In genomic region chr11:45771194-45771941, GRCh38 we compare ENCODE assay signal across 8 cellular contexts. TPM values are rescaled to one million over a fixed set of nuclear protein-coding genes. Genes with fewer than 3 reads are reported as not detected.
A peak's percentile ranks its signal among the peaks of the same experiment; 100 is the strongest.
DNase-seq lines count a peak whose midpoint lies in the region; ATAC-seq, FAIRE-seq and TF ChIP-seq lines count a peak whose summit lies in the region.

No MANE protein-coding gene starts in this region.

- peak overlapping the region; percentile 67 for H2AFZ ChIP-seq in HepG2 (ENCODE audit: low read length)

- no peaks in the 10 kb centered on the region for H3K36me3 Mint-ChIP-seq in activated CD4-positive, alpha-beta T cell treated with anti-CD3 and anti-CD28 coated beads for 36 hours (ENCODE audit: low read depth)

- TF ChIP-seq RAD21 in HepG2 (CRISPR knock-in tag; IDR thresholded peaks at IDR 0.05), result no peak

- H3K27me3 ChIP-seq in HepG2 (ENCODE audit: control insufficient read depth in 1 of 2, insufficient read depth in 2 of 2, low read length in 2 of 2), result peaks cover 2 to 37% of the 10 kb centered on the region in 2 experiments; a peak in 4 of 5 replicates

- H3K27me3 Mint-ChIP-seq in activated CD4-positive, alpha-beta T cell treated with anti-CD3 and anti-CD28 coated beads for 36 hours, result peaks cover 5% of the 10 kb centered on the region

- peak; percentile 75 for TF ChIP-seq CTCF in HepG2 (CRISPR knock-in tag; IDR thresholded peaks at IDR 0.05)

- FAIRE-seq in HepG2 (lab: Jason Lieb, UNC), result peak; percentile 64

- peak overlapping the region; percentile 99 for H3K4me2 ChIP-seq in HepG2 (ENCODE audit: low read depth, low read length)

- TF ChIP-seq EP300 in HepG2 (IDR thresholded peaks at IDR 0.05; ENCODE audit: low read depth in 2 of 2, low read length in 2 of 2) (no peak), HepG2 (CRISPR knock-in tag; IDR thresholded peaks at IDR 0.05; ENCODE audit: borderline replicate concordance) (no peak)

- no peaks in the 10 kb centered on the region for H3K36me3 ChIP-seq in HepG2 (replicated peaks in 1 of 2; ENCODE audit: control insufficient read depth in 1 of 2, insufficient read depth in 2 of 2, low read length in 2 of 2)

- peak overlapping the region; percentile 78 for H3K4me3 Mint-ChIP-seq in activated CD4-positive, alpha-beta T cell treated with anti-CD3 and anti-CD28 coated beads for 36 hours

- peaks cover 9% of the 10 kb centered on the region; the same call in 1 of the 2 replicates for H3K4me1 ChIP-seq in HepG2 (ENCODE audit: insufficient read depth, low read length)

- peak overlapping the region; percentile 52 to 72 (median 60) for H3K4me3 ChIP-seq in HepG2 (replicated peaks in 1 of 3; ENCODE audit: insufficient read depth in 1 of 3, low read depth in 2 of 3, low read length in 3 of 3)

- H3K27ac Mint-ChIP-seq in activated CD4-positive, alpha-beta T cell treated with anti-CD3 and anti-CD28 coated beads for 36 hours, result peak overlapping the region; percentile 86

- H3K4me1 Mint-ChIP-seq in activated CD4-positive, alpha-beta T cell treated with anti-CD3 and anti-CD28 coated beads for 36 hours, result peaks cover 21% of the 10 kb centered on the region

- 4% methylated on average over 23 of the region's 30 CpGs for WGBS in HepG2 (ENCODE audit: low lambda C conversion rate)

- peak overlapping the region; percentile 43; the same call in 1 of the 2 replicates for H3K9ac ChIP-seq in HepG2 (ENCODE audit: insufficient read depth, low read depth, low read length)

- H3K79me2 ChIP-seq in HepG2 (ENCODE audit: insufficient read depth, low read length), result no peaks in the 10 kb centered on the region

- in situ Hi-C loops in HepG2 (cut with HindIII; ENCODE audit: extremely low pct_ligation_motif_present, low pct_unique_long_range_greater_than_20kb), result loop anchor here (5.0 to 10.0 kb wide), 2 partner anchors 399 to 437 kb away; no protein-coding TSS in a partner anchor

- POLR2A ChIA-PET in activated CD4-positive, alpha-beta T cell treated with anti-CD3 and anti-CD28 coated beads for 36 hours (lab: Charles Lee), result no interaction called here
- POLR2A ChIA-PET in HepG2 (lab: Yijun Ruan, JAX), result interaction anchor here (1.3 to 1.6 kb wide), 3 partner anchors 28 to 400 kb away, joined by 3 to 6 read pairs (median 3); no protein-coding TSS in a partner anchor

- H3K9me3 ChIP-seq in HepG2 (ENCODE audit: low read length), result no peaks in the 10 kb centered on the region

- peak; percentile 37 for DNase-seq in SIG-M5 treated with dmso at 0.1 percent for 504 hours (lab: John Stamatoyannopoulos, UW; ENCODE audit: unreplicated experiment)
- DNase-seq in SIG-M5 (lab: John Stamatoyannopoulos, UW), result no peak
- peak; percentile 51 for DNase-seq in NCI-H2171 (lab: John Stamatoyannopoulos, UW)
- DNase-seq in activated CD4-positive, alpha-beta T cell treated with anti-CD3 and anti-CD28 coated beads for 36 hours, result peak; percentile 83
- peak; percentile 65 for DNase-seq in dedifferentiated amniotic fluid mesenchymal stem cell (ENCODE audit: extremely low spot score)
- DNase-seq in HepG2 (ENCODE audit: low spot score), result peak; percentile 23
- peak; percentile 78 to 81 for DNase-seq in stimulated activated CD4-positive, alpha-beta T cell treated with anti-CD3 and anti-CD28 coated beads, Interleukin-2, amount 100 ng/mL, for 48 hours

- H4K20me1 ChIP-seq in HepG2 (ENCODE audit: insufficient read depth, low read length), result no peaks in the 10 kb centered on the region

- H3K9me3 Mint-ChIP-seq in activated CD4-positive, alpha-beta T cell treated with anti-CD3 and anti-CD28 coated beads for 36 hours (ENCODE audit: low read depth), result no peaks in the 10 kb centered on the region

- no peak for TF ChIP-seq POLR2A in HepG2 (IDR thresholded peaks at IDR 0.05; ENCODE audit: insufficient read depth in 1 of 2, low read depth in 2 of 2, low read length in 2 of 2)

- H3K27ac ChIP-seq in HepG2 (ENCODE audit: extremely low read length, insufficient read depth, low read length), result no peak overlapping the region

- ATAC-seq in HG02981 (IDR thresholded peaks at IDR 0.05; ENCODE audit: unreplicated experiment) (peak; percentile 41), HepG2 (peak; percentile 89)
- ATAC-seq in activated CD4-positive, alpha-beta T cell treated with anti-CD3 and anti-CD28 coated beads for 36 hours, result peak; percentile 80

- no TSS peak for BruUV-seq in HepG2 (replicated peaks; lab: Mats Ljungman, UMichigan)

- CTCF ChIA-PET in activated CD4-positive, alpha-beta T cell treated with anti-CD3 and anti-CD28 coated beads for 36 hours (lab: Charles Lee), result interaction anchor here (0.5 to 3.1 kb wide), 84 partner anchors 9 to 1126 kb away, joined by 3 to 34 read pairs (median 4); partner anchors contain the start of gene CHST1
- CTCF ChIA-PET in HepG2 (lab: Yijun Ruan, JAX; ENCODE audit: low intra/inter-chr PET ratio, low total read pairs), result interaction anchor here (1.7 to 2.4 kb wide), 4 partner anchors 81 to 439 kb away, joined by 3 to 22 read pairs (median 10); no protein-coding TSS in a partner anchor

- intact Hi-C loops in activated CD4-positive, alpha-beta T cell treated with anti-CD3 and anti-CD28 coated beads for 36 hours (cut with DNase I, micrococcal nuclease), result loop anchor here (1.0 to 10.0 kb wide), 7 partner anchors 107 to 431 kb away; partner anchors contain the start of gene CHST1 (in 1 of the 2)
- intact Hi-C loops in HepG2 (cut with micrococcal nuclease; ENCODE audit: unreplicated experiment), result loop anchor here (1.0 kb wide), 1 partner anchor 400 kb away; no protein-coding TSS in a partner anchor

TF ChIP-seq in HepG2, 621 proteins besides CTCF, POLR2A, EP300 and RAD21 (continues in another document):
- TF ChIP-seq CCDC6 (CRISPR knock-in tag; IDR thresholded peaks at IDR 0.05) (no peak), KMT2B (CRISPR knock-in tag; IDR thresholded peaks at IDR 0.05) (no peak), REST (IDR thresholded peaks at IDR 0.05; ENCODE audit: borderline replicate concordance in 1 of 2, low read depth in 1 of 2, low read length in 2 of 2) (no peak), KDM5B (CRISPR knock-in tag; IDR thresholded peaks at IDR 0.05; ENCODE audit: borderline replicate concordance) (peak; percentile 34; the same call in 1 of the 2 replicates), ATAD3A (CRISPR knock-in tag; IDR thresholded peaks at IDR 0.05) (no peak), ZNF792 (CRISPR knock-in tag; IDR thresholded peaks at IDR 0.05) (no peak)

RNA-seq across cellular contexts. Expression of gene SLC35C1, which starts 33.6 kb away (rescaled TPM):
- 1 to 10 TPM; 9.6 to 9.8 TPM for total RNA-seq in activated CD4-positive, alpha-beta T cell treated with anti-CD3 and anti-CD28 coated beads for 36 hours
- total RNA-seq in HepG2 (2016; rRNA removed; fragmentation: Illumina TruSeq; extraction: Trizol), result 6.1 and 7.0 TPM in 2 replicates
- total RNA-seq in HepG2 (2016; cell fraction: cytosol; rRNA removed; fragmentation: Illumina TruSeq; extraction: Trizol; ENCODE audit: low read depth), result 2.8 and 3.3 TPM in 2 replicates
- total RNA-seq in HepG2 (2016; cell fraction: insoluble cytoplasmic fraction; rRNA removed; fragmentation: Illumina TruSeq; extraction: Trizol), result 5.8 and 7.5 TPM in 2 replicates
- 9.9 and 10.1 TPM in 2 replicates for total RNA-seq in HepG2 (2016; cell fraction: membrane; rRNA removed; fragmentation: Illumina TruSeq; extraction: Trizol)
- 8.9 and 10.1 TPM in 2 replicates for total RNA-seq in HepG2 (2016; cell fraction: nucleus; rRNA removed; fragmentation: Illumina TruSeq; extraction: Trizol)
- polyA plus RNA-seq in HepG2 (2011; rRNA removed), result 2.6 and 2.9 TPM in 2 replicates
- 1.8 and 3.3 TPM in 2 replicates for polyA plus RNA-seq in HepG2 (2011; cell fraction: cytosol; rRNA removed)
- 5.3 and 6.1 TPM in 2 replicates for polyA plus RNA-seq in HepG2 (2011; cell fraction: nucleus; rRNA removed)
- polyA plus RNA-seq in HepG2 (2012), result 5.5 and 7.2 TPM in 2 replicates
- polyA plus RNA-seq in HepG2 (2016; cell fraction: cytosol; fragmentation: Illumina TruSeq; extraction: Trizol; ENCODE audit: low read depth), result 4.4 and 5.2 TPM in 2 replicates
- polyA plus RNA-seq in HepG2 (2016; cell fraction: insoluble cytoplasmic fraction; fragmentation: Illumina TruSeq; extraction: Trizol; ENCODE audit: low read depth), result 8.6 and 9.4 TPM in 2 replicates
- 10.8 and 11.1 TPM in 2 replicates for polyA plus RNA-seq in HepG2 (2016; cell fraction: membrane; fragmentation: Illumina TruSeq; extraction: Trizol; ENCODE audit: low read depth)
- polyA plus RNA-seq in HepG2 (2016; cell fraction: nucleus; fragmentation: Illumina TruSeq; extraction: Trizol; ENCODE audit: insufficient read depth, low read depth), result 11.8 and 12.4 TPM in 2 replicates
- 22.9 and 26.1 TPM in 2 replicates for polyA minus RNA-seq in HepG2 (2011; rRNA and poly(A)+ RNA removed; ENCODE audit: low replicate concordance)
- 6.5 and 8.0 TPM in 2 replicates for polyA minus RNA-seq in HepG2 (2011; cell fraction: cytosol; rRNA and poly(A)+ RNA removed)
- 3.4 and 5.5 TPM in 2 replicates for polyA minus RNA-seq in HepG2 (2011; cell fraction: nucleus; rRNA and poly(A)+ RNA removed)
